25 cellular contexts compared by ENCODE assay signal in the genomic region with DNA sequence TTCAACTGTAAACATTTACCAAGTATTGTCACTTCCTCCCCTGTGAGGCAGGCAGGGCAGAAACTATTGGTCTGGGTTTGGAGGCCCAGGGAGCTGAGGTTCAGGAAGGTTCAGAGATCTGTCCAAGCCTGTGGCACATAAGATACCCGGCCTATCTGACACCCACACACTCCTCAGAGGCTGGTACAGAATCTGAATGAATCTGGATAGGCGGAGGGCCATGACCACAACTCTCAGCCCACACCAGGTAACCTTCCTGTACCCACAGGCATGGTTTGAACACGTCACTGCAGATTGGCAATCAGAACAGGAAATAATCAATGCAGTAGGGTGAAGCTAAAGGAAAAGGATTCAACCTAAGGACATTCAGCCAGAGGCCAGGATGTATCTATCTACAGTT.
"Had no signal": no experiment of that assay in that cellular context is flagged by ENCODE, and none has a peak within 500 bp of the region (broad histone marks: within the 10 kb centered on the region; RNA-seq: fewer than 3 reads in every experiment).

No MANE protein-coding gene starts in this region.

- DNase-seq: activated CD4-positive, alpha-beta T cell treated with anti-CD3 and anti-CD28 coated beads for 4 hours; activated CD4-positive, alpha-beta T cell treated with anti-CD3 and anti-CD28 coated beads, Interleukin-2, amount 50 U/mL, for 4 hours; activated CD4-positive, CD25-positive, alpha-beta regulatory T cell; activated CD8-positive, alpha-beta memory T cell treated with anti-CD3 and anti-CD28 coated beads, Interleukin-2, amount 50 U/mL, for 48 hours; activated naive CD4-positive, alpha-beta T cell; activated T-cell treated with anti-CD3 and anti-CD28 coated beads, Interleukin-2, amount 50 U/mL, for 4 hours; dermis blood vessel endothelial cell; effector CD4-positive, alpha-beta T cell; gastrocnemius medialis; glutamatergic neuron; left cardiac atrium; left ventricle myocardium superior; naive B cell; nephron progenitor cell; ovary; right lobe of liver; stimulated activated CD4-positive, alpha-beta T cell treated with anti-CD3 and anti-CD28 coated beads, Interleukin-12 subunit alpha, Interleukin-12 subunit beta, amount 100 ng/mL, for 4 hours; stimulated activated CD4-positive, alpha-beta T cell treated with anti-CD3 and anti-CD28 coated beads, Interleukin-4, amount 100 ng/mL, for 1 hour; stimulated activated naive CD8-positive, alpha-beta T cell treated with anti-CD3 and anti-CD28 coated beads, Interleukin-15, amount 100 ng/mL, for 72 hours; substantia nigra; uterus had no signal

- H3K9me3 Mint-ChIP-seq: activated naive CD4-positive, alpha-beta T cell treated with anti-CD3 and anti-CD28 coated beads, Interleukin-2, amount 50 U/mL, for 72 hours; activated T-cell treated with anti-CD3 and anti-CD28 coated beads, Interleukin-2, amount 50 U/mL, for 4 hours; stimulated activated naive CD8-positive, alpha-beta T cell treated with anti-CD3 and anti-CD28 coated beads, Interleukin-15, amount 100 ng/mL, for 72 hours; type B pancreatic cell had no signal

- H3K4me3 Mint-ChIP-seq: activated T-cell treated with anti-CD3 and anti-CD28 coated beads, Interleukin-2, amount 50 U/mL, for 4 hours; mesothelial cell of epicardium; naive B cell; nephron progenitor cell; stimulated activated naive CD8-positive, alpha-beta T cell treated with anti-CD3 and anti-CD28 coated beads, Interleukin-15, amount 100 ng/mL, for 72 hours; type B pancreatic cell had no signal

- ATAC-seq: activated naive CD4-positive, alpha-beta T cell treated with anti-CD3 and anti-CD28 coated beads, Interleukin-2, amount 50 U/mL, for 72 hours; activated T-cell treated with anti-CD3 and anti-CD28 coated beads, Interleukin-2, amount 50 U/mL, for 4 hours; gastrocnemius medialis; left cardiac atrium; left ventricle myocardium superior; right lobe of liver; stimulated activated naive CD8-positive, alpha-beta T cell treated with anti-CD3 and anti-CD28 coated beads, Interleukin-15, amount 100 ng/mL, for 72 hours had no signal

- H3K27ac Mint-ChIP-seq: activated naive CD4-positive, alpha-beta T cell treated with anti-CD3 and anti-CD28 coated beads, Interleukin-2, amount 50 U/mL, for 72 hours; mesothelial cell of epicardium; nephron progenitor cell; progenitor cell of endocrine pancreas; stimulated activated naive CD8-positive, alpha-beta T cell treated with anti-CD3 and anti-CD28 coated beads, Interleukin-15, amount 100 ng/mL, for 72 hours; type B pancreatic cell had no signal

- H3K36me3 Mint-ChIP-seq: activated naive CD4-positive, alpha-beta T cell treated with anti-CD3 and anti-CD28 coated beads, Interleukin-2, amount 50 U/mL, for 72 hours; mesothelial cell of epicardium; type B pancreatic cell had no signal

- H3K4me1 Mint-ChIP-seq: stimulated activated naive CD8-positive, alpha-beta T cell treated with anti-CD3 and anti-CD28 coated beads, Interleukin-15, amount 100 ng/mL, for 72 hours had no signal
